ENCODE assay signal across 28 cellular contexts in genomic region chr17:28961391-28961790, GRCh38. TPM values are rescaled to one million over a fixed set of nuclear protein-coding genes. Genes with fewer than 3 reads are reported as not detected.
"Had no signal": no experiment of that assay in that cellular context is flagged by ENCODE, and none has a peak within 500 bp of the region (broad histone marks: within the 10 kb centered on the region; RNA-seq: fewer than 3 reads in every experiment).

No MANE protein-coding gene starts in this region.

- H3K4me3 ChIP-seq: colonic mucosa, gastrocnemius medialis, lung, ovary, right lobe of liver, smooth muscle cell, stomach, thyroid gland had no signal

- H3K4me1 ChIP-seq: colonic mucosa, gastrocnemius medialis, thyroid gland had no signal

- H3K27ac ChIP-seq: colonic mucosa, epithelial cell of prostate, gastrocnemius medialis, ovary, right lobe of liver, stomach, thyroid gland had no signal

- DNase-seq: colonic mucosa; effector CD8-positive, alpha-beta T cell; foreskin fibroblast; gastrocnemius medialis; kidney; midbrain; naive thymus-derived CD4-positive, alpha-beta T cell; nucleus accumbens; retina; right lobe of liver; stimulated activated CD4-positive, alpha-beta T cell treated with anti-CD3 and anti-CD28 coated beads, Interleukin-2, amount 100 ng/mL, for 24 hours; stimulated activated CD4-positive, alpha-beta T cell treated with anti-CD3 and anti-CD28 coated beads, Interleukin-4, amount 100 ng/mL, for 24 hours; stimulated activated naive CD4-positive, alpha-beta T cell treated with Interleukin-2 at 50 U/mL for 16 hours; stomach; thyroid gland; trophoblast cell had no signal

- ATAC-seq: esophagus mucosa; gastrocnemius medialis; left lobe of liver; naive thymus-derived CD4-positive, alpha-beta T cell; right lobe of liver; stimulated activated effector memory CD8-positive, alpha-beta T cell treated with anti-CD3 and anti-CD28 coated beads, Interleukin-12 subunit alpha, Interleukin-12 subunit beta, amount 100 ng/mL, for 72 hours had no signal

- H3K9me3 ChIP-seq: colonic mucosa, gastrocnemius medialis, ovary, right lobe of liver, stomach, thyroid gland had no signal

- H3K27me3 ChIP-seq: colonic mucosa, ovary, right lobe of liver, thyroid gland had no signal

- H3K36me3 ChIP-seq: colonic mucosa, gastrocnemius medialis, ovary, right lobe of liver, stomach, thyroid gland had no signal

RNA-seq across cellular contexts. Expression of gene SEZ6, which starts 44.4 kb away (rescaled TPM):
- total RNA-seq: esophagus mucosa, gastrocnemius medialis, glomerular endothelial cell, kidney, left lobe of liver, liver, mucosa of gallbladder, ovary, pulmonary artery endothelial cell, right lobe of liver, smooth muscle cell, subcutaneous adipose tissue, thyroid gland had no signal
- polyA plus RNA-seq: ovary, smooth muscle cell had no signal
